Comparison of ENCODE assay signal across 9 cellular contexts in genomic region chr3:87333393-87333892, GRCh38. TPM values are rescaled to one million over a fixed set of nuclear protein-coding genes. Genes with fewer than 3 reads are reported as not detected.
A peak's percentile ranks its signal among the peaks of the same experiment; 100 is the strongest.
DNase-seq lines count a peak whose midpoint lies in the region; ATAC-seq and TF ChIP-seq lines count a peak whose summit lies in the region.
"Had no signal": no experiment of that assay in that cellular context is flagged by ENCODE, and none has a peak within 500 bp of the region (broad histone marks: within the 10 kb centered on the region; RNA-seq: fewer than 3 reads in every experiment).

No MANE protein-coding gene starts in this region.

- H3K9me3 ChIP-seq in naive thymus-derived CD4-positive, alpha-beta T cell (ENCODE audit: control insufficient read depth in 2 of 3, low read length in 3 of 3), result no peaks in the 10 kb centered on the region
- H3K9me3 ChIP-seq in stomach (no peaks in the 10 kb centered on the region), MM.1S (replicated peaks; ENCODE audit: insufficient read depth, low read length) (no peaks in the 10 kb centered on the region)

- POLR2A ChIA-PET in naive thymus-derived CD4-positive, alpha-beta T cell (lab: Charles Lee), result no interaction called here

- ATAC-seq in GM18511 (IDR thresholded peaks at IDR 0.05; ENCODE audit: unreplicated experiment), result peak; percentile 70
- ATAC-seq in HG03378 (IDR thresholded peaks at IDR 0.05; ENCODE audit: unreplicated experiment), result peak; percentile 89
- ATAC-seq in naive thymus-derived CD4-positive, alpha-beta T cell, result peak; percentile 78

- no peaks in the 10 kb centered on the region for H3K79me2 ChIP-seq in MM.1S (ENCODE audit: low read length)

- no peaks in the 10 kb centered on the region for H3K27me3 Mint-ChIP-seq in activated T-helper 1 cell treated with anti-CD3 and anti-CD28 coated beads, Interleukin-12 subunit alpha, Interleukin-12 subunit beta, Interleukin-2, Interleukin-4 antibody, amounts not matched to agents 30 ng/mL and 10 ng/mL and 1 ng/mL, durations not matched to agents 14 hours and 24 hours and 36 hours (ENCODE audit: insufficient read depth)
- H3K27me3 Mint-ChIP-seq in naive thymus-derived CD4-positive, alpha-beta T cell, result peaks cover 0 to 3% (median 0%) of the 10 kb centered on the region in 5 donors

- no peaks in the 10 kb centered on the region for H3K9me2 ChIP-seq in MM.1S (replicated peaks; ENCODE audit: insufficient read depth, low read length)

- H3K4me3 ChIP-seq in naive thymus-derived CD4-positive, alpha-beta T cell (ENCODE audit: low read length), result no peak overlapping the region
- no peak overlapping the region for H3K4me3 ChIP-seq in stomach
- H3K4me3 ChIP-seq in MM.1S (ENCODE audit: low read length), result no peak overlapping the region

- no peak overlapping the region for H3K4me3 Mint-ChIP-seq in activated T-helper 1 cell treated with anti-CD3 and anti-CD28 coated beads, Interleukin-12 subunit alpha, Interleukin-12 subunit beta, Interleukin-2, Interleukin-4 antibody, amounts not matched to agents 30 ng/mL and 10 ng/mL and 1 ng/mL, durations not matched to agents 14 hours and 24 hours and 36 hours
- no peak overlapping the region for H3K4me3 Mint-ChIP-seq in naive thymus-derived CD4-positive, alpha-beta T cell

- 41 to 53% (median 47%) methylated on average over 5 of the region's 5 CpGs for WGBS in stomach, 5 donors

- no peak overlapping the region for H2AFZ ChIP-seq in MM.1S (ENCODE audit: low read length)

- intact Hi-C loops in activated T-helper 1 cell treated with anti-CD3 and anti-CD28 coated beads, Interleukin-12 subunit alpha, Interleukin-12 subunit beta, Interleukin-2, Interleukin-4 antibody, amounts not matched to agents 30 ng/mL and 10 ng/mL and 1 ng/mL, durations not matched to agents 14 hours and 24 hours and 36 hours (cut with micrococcal nuclease), result loop anchor here (1.0 to 5.0 kb wide), 5 partner anchors 22 to 725 kb away; partner anchors contain the start of genes CGGBP1 and ZNF654
- intact Hi-C loops in naive thymus-derived CD4-positive, alpha-beta T cell (cut with micrococcal nuclease), result no loop called here
- intact Hi-C loops in stomach (cut with DNase I; ENCODE audit: low total_unique reads), result no loop called here

- peak overlapping the region; percentile 67 for H3K27ac Mint-ChIP-seq in activated T-helper 1 cell treated with anti-CD3 and anti-CD28 coated beads, Interleukin-12 subunit alpha, Interleukin-12 subunit beta, Interleukin-2, Interleukin-4 antibody, amounts not matched to agents 30 ng/mL and 10 ng/mL and 1 ng/mL, durations not matched to agents 14 hours and 24 hours and 36 hours
- no peak overlapping the region for H3K27ac Mint-ChIP-seq in naive thymus-derived CD4-positive, alpha-beta T cell

- TF ChIP-seq POLR2A in stomach (IDR thresholded peaks at IDR 0.05), result no peak

- H3K27me3 ChIP-seq in naive thymus-derived CD4-positive, alpha-beta T cell (ENCODE audit: control insufficient read depth in 2 of 2, insufficient read depth in 2 of 2, low read length in 2 of 2), result no peaks in the 10 kb centered on the region
- H3K27me3 ChIP-seq in stomach (no peaks in the 10 kb centered on the region), MM.1S (replicated peaks; ENCODE audit: insufficient read depth, low read length) (no peaks in the 10 kb centered on the region)

- H3K27ac ChIP-seq in naive thymus-derived CD4-positive, alpha-beta T cell (ENCODE audit: low read depth, low read length), result no peak overlapping the region
- H3K27ac ChIP-seq in stomach (peak overlapping the region in 2 of 5 donors; percentile 47 to 66), MM.1S (ENCODE audit: low read length) (no peak overlapping the region)

- H3K4me1 Mint-ChIP-seq in activated T-helper 1 cell treated with anti-CD3 and anti-CD28 coated beads, Interleukin-12 subunit alpha, Interleukin-12 subunit beta, Interleukin-2, Interleukin-4 antibody, amounts not matched to agents 30 ng/mL and 10 ng/mL and 1 ng/mL, durations not matched to agents 14 hours and 24 hours and 36 hours (ENCODE audit: low read depth), result peaks cover 17% of the 10 kb centered on the region
- peaks cover 0 to 16% (median 0%) of the 10 kb centered on the region in 7 donors for H3K4me1 Mint-ChIP-seq in naive thymus-derived CD4-positive, alpha-beta T cell

- TF ChIP-seq CTCF in stomach (IDR thresholded peaks at IDR 0.05) (no peak), MM.1S (IDR thresholded peaks at IDR 0.05; ENCODE audit: low read length) (no peak)

- H4K20me1 ChIP-seq in MM.1S (ENCODE audit: insufficient read depth, low read length), result no peaks in the 10 kb centered on the region

- no peak for TF ChIP-seq EP300 in stomach (IDR thresholded peaks at IDR 0.05)

- no peaks in the 10 kb centered on the region for H3K36me3 Mint-ChIP-seq in activated T-helper 1 cell treated with anti-CD3 and anti-CD28 coated beads, Interleukin-12 subunit alpha, Interleukin-12 subunit beta, Interleukin-2, Interleukin-4 antibody, amounts not matched to agents 30 ng/mL and 10 ng/mL and 1 ng/mL, durations not matched to agents 14 hours and 24 hours and 36 hours (ENCODE audit: low read depth)
- H3K36me3 Mint-ChIP-seq in naive thymus-derived CD4-positive, alpha-beta T cell, result no peaks in the 10 kb centered on the region

- no peaks in the 10 kb centered on the region for H3F3A ChIP-seq in MM.1S (ENCODE audit: insufficient read depth, low read length)

- no peak overlapping the region for H3K4me2 ChIP-seq in MM.1S (ENCODE audit: low read depth, low read length)

- H3K4me1 ChIP-seq in naive thymus-derived CD4-positive, alpha-beta T cell (ENCODE audit: control insufficient read depth in 2 of 2, insufficient read depth in 2 of 2, low read length in 2 of 2), result no peaks in the 10 kb centered on the region
- H3K4me1 ChIP-seq in stomach (peaks cover 0 to 14% (median 3%) of the 10 kb centered on the region in 4 donors), MM.1S (ENCODE audit: low read length) (no peaks in the 10 kb centered on the region)

- no peaks in the 10 kb centered on the region for H3K36me3 ChIP-seq in naive thymus-derived CD4-positive, alpha-beta T cell (ENCODE audit: control insufficient read depth in 2 of 3, insufficient read depth in 3 of 3, low read length in 3 of 3)
- H3K36me3 ChIP-seq in stomach (no peaks in the 10 kb centered on the region), MM.1S (replicated peaks; ENCODE audit: insufficient read depth, low read length) (no peaks in the 10 kb centered on the region)

- H3K9me3 Mint-ChIP-seq in activated T-helper 1 cell treated with anti-CD3 and anti-CD28 coated beads, Interleukin-12 subunit alpha, Interleukin-12 subunit beta, Interleukin-2, Interleukin-4 antibody, amounts not matched to agents 30 ng/mL and 10 ng/mL and 1 ng/mL, durations not matched to agents 14 hours and 24 hours and 36 hours, result no peaks in the 10 kb centered on the region
- no peaks in the 10 kb centered on the region for H3K9me3 Mint-ChIP-seq in naive thymus-derived CD4-positive, alpha-beta T cell

- CTCF ChIA-PET in naive thymus-derived CD4-positive, alpha-beta T cell (lab: Charles Lee), result interaction anchor here (0.5 kb wide), 1 partner anchor 756 kb away, joined by 7 read pairs; no protein-coding TSS in a partner anchor

- no peak overlapping the region for H3K9ac ChIP-seq in MM.1S (ENCODE audit: low read length)

- DNase-seq in activated T-helper 1 cell treated with anti-CD3 and anti-CD28 coated beads, Interleukin-12 subunit alpha, Interleukin-12 subunit beta, Interleukin-2, Interleukin-4 antibody, amounts not matched to agents 30 ng/mL and 10 ng/mL and 1 ng/mL, durations not matched to agents 14 hours and 24 hours and 36 hours (ENCODE audit: low spot score), result no peak
- DNase-seq in naive thymus-derived CD4-positive, alpha-beta T cell, result no peak
- DNase-seq in stomach (no peak), MM.1S (no peak), anterior cingulate cortex (lab: John Stamatoyannopoulos, UW) (no peak), NCI-H2171 treated with DMSO at 0.1 percent for 48 hours (lab: John Stamatoyannopoulos, UW) (no peak)

RNA-seq across cellular contexts. Expression of gene POU1F1, which starts 57.1 kb away (rescaled TPM):
- not detected in 2 replicates for total RNA-seq in activated T-helper 1 cell treated with anti-CD3 and anti-CD28 coated beads, Interleukin-12 subunit alpha, Interleukin-12 subunit beta, Interleukin-2, Interleukin-4 antibody, amounts not matched to agents 30 ng/mL and 10 ng/mL and 1 ng/mL, durations not matched to agents 14 hours and 24 hours and 36 hours
- not detected for total RNA-seq in naive thymus-derived CD4-positive, alpha-beta T cell
- polyA plus RNA-seq in naive thymus-derived CD4-positive, alpha-beta T cell, result not detected
- not detected for total RNA-seq in stomach
- not detected for polyA plus RNA-seq in stomach
- total RNA-seq: SK-MEL-5 had no signal
